In genomic region chr17:65848751-65849150, GRCh38 we compare ENCODE assay signal across 15 cellular contexts.
"Had no signal": no experiment of that assay in that cellular context is flagged by ENCODE, and none has a peak within 500 bp of the region (broad histone marks: within the 10 kb centered on the region; RNA-seq: fewer than 3 reads in every experiment).

No MANE protein-coding gene starts in this region.

- H3K27me3 ChIP-seq: pancreas had no signal

- DNase-seq: effector memory CD8-positive, alpha-beta T cell; erythroblast; foreskin melanocyte; head of caudate nucleus; hippocampal formation; naive thymus-derived CD4-positive, alpha-beta T cell; nucleus accumbens; pancreas; right cardiac atrium; small intestine; stimulated activated CD4-positive, alpha-beta T cell treated with anti-CD3 and anti-CD28 coated beads, Interleukin-12 subunit alpha, Interleukin-12 subunit beta, amount 100 ng/mL, for 4 hours; stimulated activated naive CD4-positive, alpha-beta T cell; trophoblast cell had no signal

- H3K36me3 ChIP-seq: pancreas had no signal

- H3K36me3 Mint-ChIP-seq: naive thymus-derived CD4-positive, alpha-beta T cell had no signal

- H3K27me3 Mint-ChIP-seq: dendritic cell treated with granulocyte-macrophage colony-stimulating factor and Interleukin-4, amounts not matched to agents 40 ng/mL and 50 ng/mL, for 4 days; effector memory CD8-positive, alpha-beta T cell; progenitor cell of endocrine pancreas had no signal

- H3K4me1 ChIP-seq: pancreas had no signal

- ATAC-seq: effector memory CD8-positive, alpha-beta T cell; naive thymus-derived CD4-positive, alpha-beta T cell; pancreas; right cardiac atrium had no signal

- H3K4me3 Mint-ChIP-seq: dendritic cell treated with granulocyte-macrophage colony-stimulating factor and Interleukin-4, amounts not matched to agents 40 ng/mL and 50 ng/mL, for 4 days; effector memory CD8-positive, alpha-beta T cell; naive thymus-derived CD4-positive, alpha-beta T cell had no signal

- H3K9me3 Mint-ChIP-seq: effector memory CD8-positive, alpha-beta T cell; naive thymus-derived CD4-positive, alpha-beta T cell had no signal

- H3K27ac Mint-ChIP-seq: dendritic cell treated with granulocyte-macrophage colony-stimulating factor and Interleukin-4, amounts not matched to agents 40 ng/mL and 50 ng/mL, for 4 days; effector memory CD8-positive, alpha-beta T cell; naive thymus-derived CD4-positive, alpha-beta T cell; progenitor cell of endocrine pancreas had no signal

- H3K4me3 ChIP-seq: pancreas had no signal

- H3K4me1 Mint-ChIP-seq: naive thymus-derived CD4-positive, alpha-beta T cell had no signal

- H3K27ac ChIP-seq: pancreas had no signal

- H3K9me3 ChIP-seq: pancreas had no signal
